ENCODE assay signal across 1 cellular context in genomic region chr3:143601738-143602480, GRCh38.
TF ChIP-seq lines count a peak whose summit lies in the region.

No MANE protein-coding gene starts in this region.

TF ChIP-seq in H1, 55 proteins besides CTCF, POLR2A, EP300 and RAD21 (continued from another document):
- TF ChIP-seq E2F6 (IDR thresholded peaks at IDR 0.05), result no peak
- TF ChIP-seq ATF3 (IDR thresholded peaks at IDR 0.05; ENCODE audit: insufficient read depth, low read depth, low read length), result no peak
- no peak for TF ChIP-seq PHF8 (conservative IDR thresholded peaks at IDR 0.05; ENCODE audit: low read depth, low read length)
- no peak for TF ChIP-seq HDAC6 (IDR thresholded peaks at IDR 0.05; ENCODE audit: low read depth, low read length)
- no peak for TF ChIP-seq YY1 (IDR thresholded peaks at IDR 0.05; ENCODE audit: low read depth, low read length)
- no peak for TF ChIP-seq FOSL1 (IDR thresholded peaks at IDR 0.05; ENCODE audit: insufficient read depth, low read depth, low read length)
- TF ChIP-seq POU5F1 (IDR thresholded peaks at IDR 0.05; ENCODE audit: low read depth, low read length), result no peak
- TF ChIP-seq SP1 (IDR thresholded peaks at IDR 0.05; ENCODE audit: low read depth, low read length), result no peak
- TF ChIP-seq RFX5 (IDR thresholded peaks at IDR 0.05; ENCODE audit: borderline replicate concordance, low read depth, low read length), result no peak
- no peak for TF ChIP-seq SIX5 (IDR thresholded peaks at IDR 0.05; ENCODE audit: low read depth, low read length)
- TF ChIP-seq CTBP2 (IDR thresholded peaks at IDR 0.05; ENCODE audit: borderline replicate concordance, insufficient read depth, insufficient read length, low read length), result no peak
- TF ChIP-seq BCL11A (IDR thresholded peaks at IDR 0.05; ENCODE audit: low read depth in 2 of 2, low read length in 2 of 2), result no peak
TF ChIP-seq in H1: peak in this region for 0.
